In the genomic region with DNA sequence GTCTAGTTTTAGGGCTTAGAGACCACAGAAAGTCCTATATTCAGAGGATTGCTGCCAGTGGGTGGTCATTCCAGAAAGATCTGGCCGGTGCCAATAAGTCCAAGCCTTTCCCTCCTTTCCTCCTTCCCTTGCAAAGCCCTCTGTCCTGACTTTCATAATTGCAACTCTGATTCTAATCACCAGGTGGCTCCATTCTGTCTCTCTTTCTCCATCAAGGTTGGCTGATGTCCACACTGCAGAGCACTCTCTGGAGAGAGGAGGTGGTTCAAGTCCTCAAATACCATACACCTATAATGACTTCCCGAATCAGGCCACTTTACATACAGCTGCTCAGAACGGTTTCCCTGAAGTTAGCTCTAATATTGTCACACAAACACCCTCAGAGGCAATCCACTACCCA, we compare ENCODE assay signal across 9 cellular contexts. TPM values are rescaled to one million over a fixed set of nuclear protein-coding genes. Genes with fewer than 3 reads are reported as not detected.
DNase-seq lines count a peak whose midpoint lies in the region; ATAC-seq, FAIRE-seq and TF ChIP-seq lines count a peak whose summit lies in the region.
"Had no signal": no experiment of that assay in that cellular context is flagged by ENCODE, and none has a peak within 500 bp of the region (broad histone marks: within the 10 kb centered on the region; RNA-seq: fewer than 3 reads in every experiment).

No MANE protein-coding gene starts in this region.

- no peaks in the 10 kb centered on the region for H3K4me1 ChIP-seq in GM12878 (ENCODE audit: control insufficient read depth, insufficient read depth, low read length)
- H3K4me1 ChIP-seq in osteoblast (ENCODE audit: insufficient read depth, low read length), result no peaks in the 10 kb centered on the region
- H3K4me1 ChIP-seq: SJSA1 had no signal

- WGBS in GM12878 (ENCODE audit: insufficient coverage, insufficient replicate concordance, low lambda C conversion rate, missing lambda C conversion rate), result 0% methylated on average over 3 of the region's 3 CpGs

- H2AFZ ChIP-seq in GM12878 (ENCODE audit: control insufficient read depth, low read depth, low read length), result no peak overlapping the region
- no peak overlapping the region for H2AFZ ChIP-seq in osteoblast (ENCODE audit: low read length)

- RAD21 ChIA-PET in GM12878 (lab: Charles Lee; ENCODE audit: unreplicated experiment), result no interaction called here

- H3K27me3 ChIP-seq in GM12878 (replicated peaks in 1 of 2; ENCODE audit: control insufficient read depth in 2 of 2, insufficient read depth in 2 of 2, low read length in 1 of 2) (no peaks in the 10 kb centered on the region), osteoblast (ENCODE audit: insufficient read depth, low read length) (no peaks in the 10 kb centered on the region)
- H3K27me3 ChIP-seq: SJSA1 had no signal

- intact Hi-C loops in GM12878 (cut with micrococcal nuclease; ENCODE audit: unreplicated experiment), result loop anchor here (5.0 kb wide), 1 partner anchor 134 kb away; no protein-coding TSS in a partner anchor

- no peak overlapping the region for H3K27ac ChIP-seq in GM12878 (ENCODE audit: control insufficient read depth, insufficient read depth)
- no peak overlapping the region for H3K27ac ChIP-seq in osteoblast (ENCODE audit: low read depth, low read length)
- H3K27ac ChIP-seq: SJSA1 had no signal

- TF ChIP-seq RAD21 in GM12878 (IDR thresholded peaks at IDR 0.05; ENCODE audit: insufficient read depth, low read depth, low read length), result peak; percentile 32

- peak; percentile 34 for DNase-seq in NCI-H1436 (lab: John Stamatoyannopoulos, UW)
- DNase-seq in GM12878 (ENCODE audit: low read depth, low spot score), result no peak
- peak; percentile 10 for DNase-seq in osteoblast (ENCODE audit: insufficient read length, low spot score, missing footprints)
- DNase-seq in mesenteric fat pad (ENCODE audit: low spot score), result no peak
- DNase-seq in T-helper 17 cell, result no peak
- no peak for DNase-seq in putamen (ENCODE audit: low spot score)

- no peak overlapping the region for H3K4me2 ChIP-seq in GM12878 (ENCODE audit: control insufficient read depth, insufficient read depth)
- H3K4me2 ChIP-seq in osteoblast (ENCODE audit: insufficient read depth, low read length), result no peak overlapping the region

- POLR2A ChIA-PET in GM12878 (lab: Charles Lee), result no interaction called here

- no peaks in the 10 kb centered on the region for H3K27me3 Mint-ChIP-seq in T-helper 17 cell

- ATAC-seq in GM18505 (IDR thresholded peaks at IDR 0.05; ENCODE audit: unreplicated experiment) (peak; percentile 69), GM12878 (peak; percentile 71), HG03135 (IDR thresholded peaks at IDR 0.05; ENCODE audit: unreplicated experiment) (no peak), T-helper 17 cell (no peak)

- SMC1A ChIA-PET in GM12878 (lab: Charles Lee; ENCODE audit: uncharacterized antibody, unreplicated experiment), result interaction anchor here (1.3 kb wide), 2 partner anchors 48 to 133 kb away, joined by 4 to 5 read pairs; no protein-coding TSS in a partner anchor

- H3K27ac Mint-ChIP-seq in T-helper 17 cell, result no peak overlapping the region

- TF ChIP-seq CTCF in GM12878 (IDR thresholded peaks at IDR 0.05 in 2 of 3, conservative IDR thresholded peaks at IDR 0.05 in 1 of 3; ENCODE audit: control insufficient read depth in 2 of 3, extremely low read depth in 1 of 3, insufficient read depth in 1 of 3, low read depth in 3 of 3, low read length in 3 of 3), result peak; percentile 30 to 45 (median 38); a peak in 4 of 6 replicates
- TF ChIP-seq CTCF in osteoblast (IDR thresholded peaks at IDR 0.05; ENCODE audit: extremely low read depth, low read depth, low read length), result peak; percentile 49

- no peak for TF ChIP-seq EP300 in GM12878 (IDR thresholded peaks at IDR 0.05; ENCODE audit: borderline replicate concordance in 1 of 2, control insufficient read depth in 1 of 2, low read depth in 2 of 2, low read length in 2 of 2)

- H3K4me3 Mint-ChIP-seq in T-helper 17 cell, result no peak overlapping the region

- TF ChIP-seq POLR2A in GM18505 (IDR thresholded peaks at IDR 0.05; ENCODE audit: borderline replicate concordance, extremely low read depth, insufficient read depth, insufficient read length) (no peak), GM12878 (IDR thresholded peaks at IDR 0.05; ENCODE audit: low read depth, low read length) (no peak)

- H3K4me1 Mint-ChIP-seq in T-helper 17 cell, result peaks cover 3% of the 10 kb centered on the region

- no peak overlapping the region for H3K9ac ChIP-seq in GM12878 (ENCODE audit: control insufficient read depth, insufficient read depth, low read length)

- H3K9me3 ChIP-seq in GM12878 (replicated peaks; ENCODE audit: control insufficient read depth, insufficient read depth, low read length), result no peaks in the 10 kb centered on the region
- no peaks in the 10 kb centered on the region for H3K9me3 ChIP-seq in osteoblast (ENCODE audit: low read depth, low read length)
- no peaks in the 10 kb centered on the region for H3K9me3 ChIP-seq in T-helper 17 cell (ENCODE audit: control insufficient read depth, low read length, poor library complexity, severe bottlenecking)
- H3K9me3 ChIP-seq: SJSA1 had no signal

- FAIRE-seq in GM12878 (lab: Jason Lieb, UNC), result no peak

- H3K4me3 ChIP-seq in GM12878, result no peak overlapping the region
- no peak overlapping the region for H3K4me3 ChIP-seq in osteoblast (ENCODE audit: insufficient read depth, low read length)
- H3K4me3 ChIP-seq: SJSA1 had no signal

- no peaks in the 10 kb centered on the region for H4K20me1 ChIP-seq in GM12878 (ENCODE audit: control insufficient read depth, insufficient read depth)
- no peaks in the 10 kb centered on the region for H4K20me1 ChIP-seq in osteoblast (ENCODE audit: insufficient read depth, low read length)

- no peaks in the 10 kb centered on the region for H3K36me3 ChIP-seq in GM12878 (ENCODE audit: control insufficient read depth in 2 of 2, insufficient read depth in 2 of 2, low read length in 1 of 2)
- H3K36me3 ChIP-seq in osteoblast (ENCODE audit: insufficient read depth, low read length), result no peaks in the 10 kb centered on the region
- H3K36me3 ChIP-seq: SJSA1 had no signal

- no peaks in the 10 kb centered on the region for H3K79me2 ChIP-seq in GM12878 (ENCODE audit: control insufficient read depth, insufficient read depth, low read length)
- H3K79me2 ChIP-seq in osteoblast (ENCODE audit: insufficient read depth, low read length), result no peaks in the 10 kb centered on the region

- CTCF ChIA-PET in GM12878 (lab: Yijun Ruan, JAX), result interaction anchor here (0.6 to 3.4 kb wide), 3 partner anchors 45 to 221 kb away, joined by 3 to 13 read pairs (median 5); no protein-coding TSS in a partner anchor

- H3K36me3 Mint-ChIP-seq in T-helper 17 cell (ENCODE audit: low read depth), result peaks cover 2% of the 10 kb centered on the region

- in situ Hi-C loops in GM12878 (cut with MboI), result no loop called here

- BruUV-seq in GM12878 (replicated peaks; lab: Mats Ljungman, UMichigan), result no TSS peak

RNA-seq across cellular contexts. Expression of a gene that starts 22.4 kb away (rescaled TPM):
- 3.3 and 3.8 TPM in 2 replicates for total RNA-seq in GM12878 (2013; cell fraction: nucleolus; rRNA removed)
- 0.23 and 0.33 TPM in 2 replicates for total RNA-seq in GM12878 (2014; rRNA removed)
- 0.63 and 0.88 TPM in 2 replicates for total RNA-seq in GM12878 (2014; rRNA removed; fragmentation: Illumina TruSeq; extraction: Trizol)
- total RNA-seq in GM12878 (2021), result 0.90 and 1.1 TPM in 2 replicates
- 0.80 TPM for polyA plus RNA-seq in GM12878 (2011; ENCODE audit: low read depth)
- not detected in 2 replicates for polyA plus RNA-seq in GM12878 (2011; rRNA removed)
- not detected in 2 replicates for polyA plus RNA-seq in GM12878 (2011; cell fraction: cytosol; rRNA removed)
- polyA plus RNA-seq in GM12878 (2011; cell fraction: nucleus; rRNA removed), result not detected in 2 replicates
- polyA plus RNA-seq in GM12878 (2012), result 1.5 and 2.0 TPM in 2 replicates
- polyA plus RNA-seq in GM12878 (2014; fragmentation: Illumina TruSeq; extraction: Trizol), result 0.65 and 0.75 TPM in 2 replicates
- polyA plus RNA-seq in GM12878 (2014; fragmentation: Nextera tagmentation; extraction: Ambion mirVana), result under 1 TPM; 0.53 to 0.62 TPM
- polyA plus RNA-seq in GM12878 (2014; rRNA removed), result 0.61 and 1.6 TPM in 2 replicates
- polyA plus RNA-seq in GM12878 (2016; fragmentation: Nextera tagmentation; extraction: Ambion mirVana), result 1 to 10 TPM in 1 of 2 experiments, under 1 TPM in 1; 0.92 to 3.2 TPM
- polyA minus RNA-seq in GM12878 (2011; rRNA and poly(A)+ RNA removed), result not detected in 2 replicates
- not detected in 2 replicates for polyA minus RNA-seq in GM12878 (2011; cell fraction: cytosol; rRNA and poly(A)+ RNA removed)
- not detected in 2 replicates for polyA minus RNA-seq in GM12878 (2011; cell fraction: nucleus; rRNA and poly(A)+ RNA removed)
- 5.0 and 5.1 TPM in 2 replicates for total RNA-seq in osteoblast
- total RNA-seq in mesenteric fat pad, result 10.1 TPM
- 1 to 10 TPM; 5.9 to 9.9 TPM for total RNA-seq in T-helper 17 cell

RNA-seq across cellular contexts. Expression of a gene that starts 54.9 kb away (rescaled TPM):
- 8.2 and 10.3 TPM in 2 replicates for total RNA-seq in GM12878 (2013; cell fraction: nucleolus; rRNA removed)
- total RNA-seq in GM12878 (2014; rRNA removed) (34.5 and 43.4 TPM in 2 replicates), GM12878 (2014; rRNA removed; fragmentation: Illumina TruSeq; extraction: Trizol) (67.0 and 69.1 TPM in 2 replicates), GM12878 (2021) (42.4 and 42.8 TPM in 2 replicates), osteoblast (66.0 and 70.2 TPM in 2 replicates), mesenteric fat pad (62.1 TPM), T-helper 17 cell (10 to 100 TPM; 34.7 to 43.2 TPM)
- polyA plus RNA-seq in GM12878 (2011; ENCODE audit: low read depth), result 33.7 TPM
- polyA plus RNA-seq in GM12878 (2011; rRNA removed) (46.6 and 61.9 TPM in 2 replicates), GM12878 (2014; fragmentation: Illumina TruSeq; extraction: Trizol) (73.3 and 90.2 TPM in 2 replicates), GM12878 (2014; fragmentation: Nextera tagmentation; extraction: Ambion mirVana) (10 to 100 TPM; 55.7 to 90.8 TPM), GM12878 (2014; rRNA removed) (44.9 and 49.6 TPM in 2 replicates), GM12878 (2016; fragmentation: Nextera tagmentation; extraction: Ambion mirVana) (100 to 1,000 TPM in 1 of 2 experiments, 10 to 100 TPM in 1; 98.1 to 102 TPM)
- 15.3 and 19.3 TPM in 2 replicates for polyA plus RNA-seq in GM12878 (2011; cell fraction: cytosol; rRNA removed)
- polyA plus RNA-seq in GM12878 (2011; cell fraction: nucleus; rRNA removed), result 9.5 and 17.9 TPM in 2 replicates
- 42.8 and 43.5 TPM in 2 replicates for polyA plus RNA-seq in GM12878 (2012)
- polyA minus RNA-seq in GM12878 (2011; rRNA and poly(A)+ RNA removed), result 22.8 and 32.7 TPM in 2 replicates
- 8.2 and 9.3 TPM in 2 replicates for polyA minus RNA-seq in GM12878 (2011; cell fraction: cytosol; rRNA and poly(A)+ RNA removed)
- 3.4 and 6.9 TPM in 2 replicates for polyA minus RNA-seq in GM12878 (2011; cell fraction: nucleus; rRNA and poly(A)+ RNA removed)

RNA-seq across cellular contexts. Expression of a gene that starts 55.2 kb away (rescaled TPM):
- total RNA-seq in GM12878 (2013; cell fraction: nucleolus; rRNA removed), result 16.7 and 18.1 TPM in 2 replicates
- total RNA-seq in GM12878 (2014; rRNA removed) (23.3 and 23.8 TPM in 2 replicates), GM12878 (2014; rRNA removed; fragmentation: Illumina TruSeq; extraction: Trizol) (25.3 and 26.7 TPM in 2 replicates), GM12878 (2021) (24.4 and 25.0 TPM in 2 replicates), osteoblast (22.8 and 26.5 TPM in 2 replicates), mesenteric fat pad (46.9 TPM), T-helper 17 cell (10 to 100 TPM; 26.6 to 36.0 TPM)
- 24.9 TPM for polyA plus RNA-seq in GM12878 (2011; ENCODE audit: low read depth)
- polyA plus RNA-seq in GM12878 (2011; rRNA removed) (31.7 and 32.8 TPM in 2 replicates), GM12878 (2014; fragmentation: Illumina TruSeq; extraction: Trizol) (29.2 and 34.1 TPM in 2 replicates), GM12878 (2014; fragmentation: Nextera tagmentation; extraction: Ambion mirVana) (10 to 100 TPM; 39.2 to 66.4 TPM), GM12878 (2014; rRNA removed) (20.3 and 28.9 TPM in 2 replicates), GM12878 (2016; fragmentation: Nextera tagmentation; extraction: Ambion mirVana) (10 to 100 TPM; 26.8 to 29.8 TPM)
- 20.5 and 22.7 TPM in 2 replicates for polyA plus RNA-seq in GM12878 (2011; cell fraction: cytosol; rRNA removed)
- polyA plus RNA-seq in GM12878 (2011; cell fraction: nucleus; rRNA removed), result 42.4 and 53.4 TPM in 2 replicates
- polyA plus RNA-seq in GM12878 (2012), result 17.1 and 23.4 TPM in 2 replicates
- polyA minus RNA-seq in GM12878 (2011; rRNA and poly(A)+ RNA removed), result 7.9 and 11.5 TPM in 2 replicates
- polyA minus RNA-seq in GM12878 (2011; cell fraction: cytosol; rRNA and poly(A)+ RNA removed), result 4.8 and 7.3 TPM in 2 replicates
- polyA minus RNA-seq in GM12878 (2011; cell fraction: nucleus; rRNA and poly(A)+ RNA removed), result 5.2 and 5.4 TPM in 2 replicates

Comparison
In these comparisons a context has a peak if more than half of its experiments do, and no peak if none do; other contexts are left out.
1. ATAC-seq: peak in GM18505 (single experiment) and GM12878 (single experiment); none in HG03135 (single experiment) and T-helper 17 cell (single experiment).
2. DNase-seq: peak in NCI-H1436 (single experiment) and osteoblast (single experiment); none in GM12878 (single experiment), mesenteric fat pad (single experiment), T-helper 17 cell (0 of 3) and putamen (single experiment).